ENCODE assay signal across 8 cellular contexts in genomic region chr1:36134805-36135339, GRCh38. TPM values are rescaled to one million over a fixed set of nuclear protein-coding genes. Genes with fewer than 3 reads are reported as not detected.
DNase-seq lines count a peak whose midpoint lies in the region; ATAC-seq and TF ChIP-seq lines count a peak whose summit lies in the region.

No MANE protein-coding gene starts in this region.

- no peak overlapping the region for H3K4me3 Mint-ChIP-seq in activated naive CD8-positive, alpha-beta T cell treated with anti-CD3 and anti-CD28 coated beads, Interleukin-2, amount 10 ng/mL, durations not matched to agents 7 days and 5 days

- H3K27me3 ChIP-seq in heart right ventricle (no peaks in the 10 kb centered on the region), rectal smooth muscle tissue (ENCODE audit: control insufficient read depth, insufficient read depth, low read length) (no peaks in the 10 kb centered on the region)

- H3K27me3 Mint-ChIP-seq in activated naive CD8-positive, alpha-beta T cell treated with anti-CD3 and anti-CD28 coated beads, Interleukin-2, amount 10 ng/mL, durations not matched to agents 7 days and 5 days: no peaks in the 10 kb centered on the region

- no peaks in the 10 kb centered on the region for H3K9me3 ChIP-seq in heart right ventricle

- TF ChIP-seq CTCF in heart right ventricle (IDR thresholded peaks at IDR 0.05): peak; percentile 27 to 76 (median 69)

- no peaks in the 10 kb centered on the region for H3K9me3 Mint-ChIP-seq in activated naive CD8-positive, alpha-beta T cell treated with anti-CD3 and anti-CD28 coated beads, Interleukin-2, amount 10 ng/mL, durations not matched to agents 7 days and 5 days

- no peak overlapping the region for H3K4me3 ChIP-seq in heart right ventricle
- no peak overlapping the region for H3K4me3 ChIP-seq in rectal smooth muscle tissue (ENCODE audit: low read length)

- peaks cover 4% of the 10 kb centered on the region for H3K36me3 Mint-ChIP-seq in activated naive CD8-positive, alpha-beta T cell treated with anti-CD3 and anti-CD28 coated beads, Interleukin-2, amount 10 ng/mL, durations not matched to agents 7 days and 5 days

- no peak overlapping the region for H3K9ac ChIP-seq in rectal smooth muscle tissue (ENCODE audit: low read length)

- 36 to 48% methylated on average over 3 of the region's 3 CpGs for WGBS in heart right ventricle, 2 donors

- POLR2A ChIA-PET in activated naive CD8-positive, alpha-beta T cell treated with anti-CD3 and anti-CD28 coated beads, Interleukin-2, amount 10 ng/mL, durations not matched to agents 7 days and 5 days (lab: Charles Lee): interaction anchor here (0.8 to 2.2 kb wide), 7 partner anchors 15 to 38 kb away, joined by 3 to 6 read pairs (median 3); partner anchors contain the start of gene TRAPPC3

- peak overlapping the region; percentile 32 for H3K27ac Mint-ChIP-seq in activated naive CD8-positive, alpha-beta T cell treated with anti-CD3 and anti-CD28 coated beads, Interleukin-2, amount 10 ng/mL, durations not matched to agents 7 days and 5 days

- H3K4me1 Mint-ChIP-seq in activated naive CD8-positive, alpha-beta T cell treated with anti-CD3 and anti-CD28 coated beads, Interleukin-2, amount 10 ng/mL, durations not matched to agents 7 days and 5 days: peaks cover 10% of the 10 kb centered on the region

- intact Hi-C loops in Right ventricle myocardium inferior (cut with DNase I) (loop anchor here (2.0 kb wide), 1 partner anchor 36 kb away; no protein-coding TSS in a partner anchor), cardiac septum (cut with DNase I) (loop anchor here (2.0 kb wide), 1 partner anchor 36 kb away; no protein-coding TSS in a partner anchor), heart right ventricle (cut with DNase I) (loop anchor here in 8 of 10 donors (1.0 to 10.0 kb wide), 5 partner anchors 34 to 280 kb away; no protein-coding TSS in a partner anchor)

- H3K27ac ChIP-seq in heart right ventricle (peak overlapping the region in 7 of 10 donors; percentile 41 to 84 (median 73)), rectal smooth muscle tissue (ENCODE audit: low read depth, low read length) (peak overlapping the region; percentile 84)

- H3K36me3 ChIP-seq in heart right ventricle (peaks cover 0 to 42% (median 29%) of the 10 kb centered on the region in 9 donors), rectal smooth muscle tissue (ENCODE audit: control insufficient read depth, insufficient read depth, low read length) (peaks cover 9% of the 10 kb centered on the region)

- peak; percentile 66 for ATAC-seq in Right ventricle myocardium inferior
- ATAC-seq in activated naive CD8-positive, alpha-beta T cell treated with anti-CD3 and anti-CD28 coated beads, Interleukin-2, amount 10 ng/mL, durations not matched to agents 7 days and 5 days (ENCODE audit: low read depth): peak; percentile 69
- peak; percentile 24 to 78 (median 62) for ATAC-seq in heart right ventricle
- no peak for ATAC-seq in GM18909 (IDR thresholded peaks at IDR 0.05; ENCODE audit: poor library complexity, unreplicated experiment)
- no peak for ATAC-seq in GM18861 (IDR thresholded peaks at IDR 0.05; ENCODE audit: unreplicated experiment)

- peaks cover 6 to 55% (median 43%) of the 10 kb centered on the region in 9 donors for H3K4me1 ChIP-seq in heart right ventricle
- peaks cover 28% of the 10 kb centered on the region for H3K4me1 ChIP-seq in rectal smooth muscle tissue (ENCODE audit: control insufficient read depth, insufficient read depth, low read length)

- DNase-seq in Right ventricle myocardium inferior (ENCODE audit: missing footprints) (no peak), cardiac septum (ENCODE audit: low spot score) (no peak), NCI-H226 (peak; percentile 58), heart right ventricle (peak in 1 of 2 donors; percentile 46)
- peak; percentile 62 for DNase-seq in activated naive CD8-positive, alpha-beta T cell treated with anti-CD3 and anti-CD28 coated beads, Interleukin-2, amount 10 ng/mL, durations not matched to agents 7 days and 5 days

RNA-seq across cellular contexts. Expression of gene COL8A2, which starts 9.8 kb away (rescaled TPM):
- total RNA-seq in Right ventricle myocardium inferior: 1.0 TPM
- total RNA-seq in cardiac septum: 1.7 TPM
- total RNA-seq in activated naive CD8-positive, alpha-beta T cell treated with anti-CD3 and anti-CD28 coated beads, Interleukin-2, amount 10 ng/mL, durations not matched to agents 7 days and 5 days: under 1 TPM; 0.17 to 0.19 TPM
- total RNA-seq in heart right ventricle: 1 to 10 TPM in 3 of 10 donors, under 1 TPM in 7; 0.53 to 2.0 (median 0.73) TPM
- under 1 TPM; 0.58 to 0.80 TPM for polyA plus RNA-seq in heart right ventricle

RNA-seq across cellular contexts. Expression of gene TRAPPC3, which starts 14.4 kb away (rescaled TPM):
- 53.9 TPM for total RNA-seq in Right ventricle myocardium inferior
- total RNA-seq in cardiac septum: 47.9 TPM
- 10 to 100 TPM; 51.7 to 52.5 TPM for total RNA-seq in activated naive CD8-positive, alpha-beta T cell treated with anti-CD3 and anti-CD28 coated beads, Interleukin-2, amount 10 ng/mL, durations not matched to agents 7 days and 5 days
- 10 to 100 TPM; 41.6 to 62.6 (median 48.4) TPM for total RNA-seq in heart right ventricle
- 10 to 100 TPM; 33.6 to 73.8 TPM for polyA plus RNA-seq in heart right ventricle

RNA-seq across cellular contexts. Expression of gene MAP7D1, which starts 21.1 kb away (rescaled TPM):
- total RNA-seq in Right ventricle myocardium inferior (383 TPM), cardiac septum (262 TPM), heart right ventricle (100 to 1,000 TPM; 277 to 364 (median 325) TPM)
- 100 to 1,000 TPM; 234 to 237 TPM for total RNA-seq in activated naive CD8-positive, alpha-beta T cell treated with anti-CD3 and anti-CD28 coated beads, Interleukin-2, amount 10 ng/mL, durations not matched to agents 7 days and 5 days
- 100 to 1,000 TPM; 176 to 225 TPM for polyA plus RNA-seq in heart right ventricle

RNA-seq across cellular contexts. Expression of gene ADPRS, which starts 46.2 kb away (rescaled TPM):
- total RNA-seq in Right ventricle myocardium inferior (18.1 TPM), cardiac septum (17.6 TPM), heart right ventricle (10 to 100 TPM; 11.0 to 24.3 (median 15.6) TPM)
- 10 to 100 TPM; 30.7 to 32.7 TPM for total RNA-seq in activated naive CD8-positive, alpha-beta T cell treated with anti-CD3 and anti-CD28 coated beads, Interleukin-2, amount 10 ng/mL, durations not matched to agents 7 days and 5 days
- 10 to 100 TPM; 18.9 to 23.0 TPM for polyA plus RNA-seq in heart right ventricle

RNA-seq across cellular contexts. Expression of gene TEKT2, which starts 51.0 kb away (rescaled TPM):
- total RNA-seq in Right ventricle myocardium inferior (not detected), cardiac septum (not detected), heart right ventricle (not detected)
- total RNA-seq in activated naive CD8-positive, alpha-beta T cell treated with anti-CD3 and anti-CD28 coated beads, Interleukin-2, amount 10 ng/mL, durations not matched to agents 7 days and 5 days: not detected
- polyA plus RNA-seq in heart right ventricle: under 1 TPM in 1 of 2 donors, not detected in 1; 0.06 TPM

Comparison
In these comparisons a context has a peak if more than half of its experiments do, and no peak if none do; other contexts are left out.
1. ATAC-seq: peak in Right ventricle myocardium inferior (single experiment), activated naive CD8-positive, alpha-beta T cell treated with anti-CD3 and anti-CD28 coated beads, Interleukin-2, amount 10 ng/mL, durations not matched to agents 7 days and 5 days (single experiment) and heart right ventricle (8 of 8); none in GM18909 (single experiment) and GM18861 (single experiment).
2. DNase-seq: peak in NCI-H226 (single experiment) and activated naive CD8-positive, alpha-beta T cell treated with anti-CD3 and anti-CD28 coated beads, Interleukin-2, amount 10 ng/mL, durations not matched to agents 7 days and 5 days (single experiment); none in Right ventricle myocardium inferior (single experiment) and cardiac septum (single experiment).